In genomic region chr7:157567666-157568065, GRCh38 we compare ENCODE assay signal across 17 cellular contexts.
A peak's percentile ranks its signal among the peaks of the same experiment; 100 is the strongest.
DNase-seq lines count a peak whose midpoint lies in the region; ATAC-seq and TF ChIP-seq lines count a peak whose summit lies in the region.
"Had no signal": no experiment of that assay in that cellular context is flagged by ENCODE, and none has a peak within 500 bp of the region (broad histone marks: within the 10 kb centered on the region; RNA-seq: fewer than 3 reads in every experiment).

No MANE protein-coding gene starts in this region.

- ATAC-seq in activated naive CD8-positive, alpha-beta T cell treated with anti-CD3 and anti-CD28 coated beads, Interleukin-2, amount 10 ng/mL, durations not matched to agents 7 days and 5 days (ENCODE audit: low read depth): no peak
- no peak for ATAC-seq in natural killer cell
- ATAC-seq in GM18505 (IDR thresholded peaks at IDR 0.05; ENCODE audit: unreplicated experiment): no peak

- H3K36me3 ChIP-seq in BLaER1: no peaks in the 10 kb centered on the region
- no peaks in the 10 kb centered on the region for H3K36me3 ChIP-seq in CD4-positive, alpha-beta memory T cell (ENCODE audit: insufficient read depth, low read length)
- H3K36me3 ChIP-seq: breast epithelium, transverse colon had no signal

- H3K4me3 Mint-ChIP-seq in CD4-positive, alpha-beta memory T cell: peak overlapping the region in 7 of 8 donors; percentile 91 to 98 (median 96)
- H3K4me3 Mint-ChIP-seq in activated naive CD8-positive, alpha-beta T cell treated with anti-CD3 and anti-CD28 coated beads, Interleukin-2, amount 10 ng/mL, durations not matched to agents 7 days and 5 days: peak overlapping the region; percentile 87
- H3K4me3 Mint-ChIP-seq in natural killer cell: peak overlapping the region; percentile 98

- peaks cover 34% of the 10 kb centered on the region for H3K4me1 ChIP-seq in BLaER1
- H3K4me1 ChIP-seq in CD4-positive, alpha-beta memory T cell (ENCODE audit: insufficient read depth, low read length): peaks cover 17% of the 10 kb centered on the region
- H3K4me1 ChIP-seq: breast epithelium had no signal

- TF ChIP-seq POLR2A in GM18505 (IDR thresholded peaks at IDR 0.05; ENCODE audit: borderline replicate concordance, extremely low read depth, insufficient read depth, insufficient read length): no peak

- H3K9me3 ChIP-seq in BLaER1: peaks cover 7% of the 10 kb centered on the region; the same call in 1 of the 2 replicates
- no peaks in the 10 kb centered on the region for H3K9me3 ChIP-seq in CD4-positive, alpha-beta memory T cell (ENCODE audit: control insufficient read depth in 1 of 2, low read length in 2 of 2)
- H3K9me3 ChIP-seq: breast epithelium, transverse colon had no signal

- H3K9ac ChIP-seq in BLaER1: no peak overlapping the region

- POLR2A ChIA-PET in CD4-positive, alpha-beta memory T cell (lab: Charles Lee; ENCODE audit: partially characterized antibody): interaction anchor here (1.2 kb wide), 1 partner anchor 82 kb away, joined by 3 read pairs; no protein-coding TSS in a partner anchor
- POLR2A ChIA-PET in activated naive CD8-positive, alpha-beta T cell treated with anti-CD3 and anti-CD28 coated beads, Interleukin-2, amount 10 ng/mL, durations not matched to agents 7 days and 5 days (lab: Charles Lee): no interaction called here

- no peak for DNase-seq in CD4-positive, alpha-beta memory T cell
- DNase-seq in activated naive CD8-positive, alpha-beta T cell treated with anti-CD3 and anti-CD28 coated beads, Interleukin-2, amount 10 ng/mL, durations not matched to agents 7 days and 5 days: no peak
- DNase-seq in natural killer cell (no peak), DMS114 treated with DMSO at 0.1 percent for 48 hours (lab: John Stamatoyannopoulos, UW; ENCODE audit: unreplicated experiment) (no peak), Kasumi-1 (lab: John Stamatoyannopoulos, UW) (no peak), DMS53 (lab: John Stamatoyannopoulos, UW) (no peak)
- DNase-seq: activated CD8-positive, alpha-beta memory T cell treated with anti-CD3 and anti-CD28 coated beads for 24 hours; activated naive CD4-positive, alpha-beta T cell treated with Interleukin-2 at 50 U/mL for 16 hours; DMS153; HCEC 1CT; head of caudate nucleus; mesenchymal stem cell; stimulated activated CD4-positive, alpha-beta T cell treated with anti-CD3 and anti-CD28 coated beads, Interleukin-4, amount 100 ng/mL, for 4 hours; transverse colon had no signal

- intact Hi-C loops in CD4-positive, alpha-beta memory T cell (cut with micrococcal nuclease): loop anchor here (2.0 to 5.0 kb wide), 3 partner anchors 45 to 135 kb away; no protein-coding TSS in a partner anchor
- intact Hi-C loops in natural killer cell (cut with micrococcal nuclease): no loop called here

- no peak overlapping the region for H3K4me3 ChIP-seq in BLaER1
- H3K4me3 ChIP-seq in CD4-positive, alpha-beta memory T cell (ENCODE audit: low read length in 2 of 2): peak overlapping the region in 1 of 2 donors; percentile 61

- H3K9me3 Mint-ChIP-seq in CD4-positive, alpha-beta memory T cell: no peaks in the 10 kb centered on the region
- H3K9me3 Mint-ChIP-seq in activated naive CD8-positive, alpha-beta T cell treated with anti-CD3 and anti-CD28 coated beads, Interleukin-2, amount 10 ng/mL, durations not matched to agents 7 days and 5 days: no peaks in the 10 kb centered on the region
- no peaks in the 10 kb centered on the region for H3K9me3 Mint-ChIP-seq in natural killer cell

- 0 out of 2 replicates have a peak overlapping the region, but pooled peaks have one; percentile 91 for H3K4me2 ChIP-seq in BLaER1

- H3K4me1 Mint-ChIP-seq in CD4-positive, alpha-beta memory T cell: peaks cover 9 to 45% (median 23%) of the 10 kb centered on the region in 4 donors
- peaks cover 30% of the 10 kb centered on the region for H3K4me1 Mint-ChIP-seq in activated naive CD8-positive, alpha-beta T cell treated with anti-CD3 and anti-CD28 coated beads, Interleukin-2, amount 10 ng/mL, durations not matched to agents 7 days and 5 days
- H3K4me1 Mint-ChIP-seq in natural killer cell: peaks cover 29 to 31% of the 10 kb centered on the region in 2 donors

- no peaks in the 10 kb centered on the region for H3K27me3 Mint-ChIP-seq in CD4-positive, alpha-beta memory T cell
- peaks cover 2% of the 10 kb centered on the region for H3K27me3 Mint-ChIP-seq in activated naive CD8-positive, alpha-beta T cell treated with anti-CD3 and anti-CD28 coated beads, Interleukin-2, amount 10 ng/mL, durations not matched to agents 7 days and 5 days
- peaks cover 11 to 13% of the 10 kb centered on the region in 2 donors for H3K27me3 Mint-ChIP-seq in natural killer cell (ENCODE audit: low read depth in 2 of 2)

- no peaks in the 10 kb centered on the region for H3K27me3 ChIP-seq in BLaER1
- no peaks in the 10 kb centered on the region for H3K27me3 ChIP-seq in CD4-positive, alpha-beta memory T cell (ENCODE audit: insufficient read depth, low read length)
- H3K27me3 ChIP-seq: breast epithelium, transverse colon had no signal

- H4K20me1 ChIP-seq in BLaER1: no peaks in the 10 kb centered on the region

- H3K36me3 Mint-ChIP-seq in CD4-positive, alpha-beta memory T cell: no peaks in the 10 kb centered on the region
- H3K36me3 Mint-ChIP-seq in activated naive CD8-positive, alpha-beta T cell treated with anti-CD3 and anti-CD28 coated beads, Interleukin-2, amount 10 ng/mL, durations not matched to agents 7 days and 5 days: peaks cover 8% of the 10 kb centered on the region
- no peaks in the 10 kb centered on the region for H3K36me3 Mint-ChIP-seq in natural killer cell

- CTCF ChIA-PET in CD4-positive, alpha-beta memory T cell (lab: Charles Lee; ENCODE audit: partially characterized antibody): no interaction called here

- H3K27ac Mint-ChIP-seq in CD4-positive, alpha-beta memory T cell: peak overlapping the region in 3 of 7 donors; percentile 46 to 98 (median 79)
- H3K27ac Mint-ChIP-seq in activated naive CD8-positive, alpha-beta T cell treated with anti-CD3 and anti-CD28 coated beads, Interleukin-2, amount 10 ng/mL, durations not matched to agents 7 days and 5 days: peak overlapping the region; percentile 91
- H3K27ac Mint-ChIP-seq in natural killer cell: peak overlapping the region in 1 of 2 donors; percentile 93

- no peak for TF ChIP-seq CTCF in natural killer cell (IDR thresholded peaks at IDR 0.05)

- no peak overlapping the region for H3K27ac ChIP-seq in BLaER1
- no peak overlapping the region for H3K27ac ChIP-seq in CD4-positive, alpha-beta memory T cell (ENCODE audit: low read depth, low read length)
- H3K27ac ChIP-seq: breast epithelium, transverse colon had no signal
